Comparison of ENCODE assay signal across 8 cellular contexts in genomic region chr2:142777742-142778141, GRCh38.
"Had no signal": no experiment of that assay in that cellular context is flagged by ENCODE, and none has a peak within 500 bp of the region (broad histone marks: within the 10 kb centered on the region; RNA-seq: fewer than 3 reads in every experiment).

No MANE protein-coding gene starts in this region.

- H3K9me3 ChIP-seq: HAP-1 had no signal

- FAIRE-seq: HTR-8/SVneo, K562 had no signal

- DNase-seq: H7, HFFc6, IMR-90, KG1 had no signal

- H3K4me3 ChIP-seq: HAP-1, K562 had no signal

- H3K4me3 Mint-ChIP-seq: HFFc6 had no signal

- H3K4me1 ChIP-seq: HAP-1 had no signal

- ATAC-seq: HCT116, K562 had no signal

- H3K36me3 ChIP-seq: HAP-1 had no signal

- H3K27ac Mint-ChIP-seq: HFFc6 had no signal
